ENCODE assay signal across 1 cellular context in the genomic region with DNA sequence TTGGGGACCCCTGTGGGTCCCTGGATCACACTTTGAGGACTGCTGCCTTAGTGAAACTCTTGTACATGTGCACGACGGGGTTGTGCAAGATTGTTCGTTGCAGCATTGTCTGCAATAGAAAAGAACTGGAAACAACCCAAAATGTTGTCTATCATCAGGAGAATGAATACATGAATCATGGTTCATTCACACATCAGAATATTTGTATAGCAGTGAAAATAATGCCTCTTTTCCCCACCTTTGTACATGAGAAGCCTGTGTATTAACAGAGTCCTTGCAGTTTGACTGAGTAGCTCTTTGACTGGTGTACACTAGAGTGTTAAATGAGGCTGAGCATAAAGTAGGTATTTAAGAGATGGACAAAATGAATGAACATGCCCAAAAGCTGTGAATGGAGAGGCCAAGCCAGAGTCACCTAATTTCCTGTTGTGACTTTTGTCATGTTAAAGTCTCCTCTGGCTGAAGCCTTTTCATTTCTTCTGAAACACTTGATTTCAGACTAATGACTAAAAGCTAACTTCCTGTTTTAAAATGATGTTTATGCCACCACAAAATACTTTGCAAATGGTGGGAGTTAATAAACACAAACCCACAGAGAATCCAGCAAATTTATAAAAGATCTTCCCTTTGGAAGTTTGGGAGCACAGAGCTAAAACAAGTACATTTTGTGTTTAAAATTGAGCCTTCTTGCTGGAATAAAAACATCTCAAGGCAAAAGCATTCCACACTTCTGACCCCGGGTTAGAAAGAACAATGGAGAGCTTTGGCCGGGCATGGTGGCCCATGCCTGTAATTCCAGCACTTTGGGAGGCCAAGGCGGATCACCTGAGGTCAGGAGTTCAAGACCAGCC.
TF ChIP-seq lines count a peak whose summit lies in the region.

No MANE protein-coding gene starts in this region.

TF ChIP-seq in H1, 55 proteins besides CTCF, POLR2A, EP300 and RAD21:
- TF ChIP-seq SIRT6 (IDR thresholded peaks at IDR 0.05; ENCODE audit: low read length) (no peak), ASH2L (IDR thresholded peaks at IDR 0.05; ENCODE audit: low read length) (no peak), KDM5A (IDR thresholded peaks at IDR 0.05; ENCODE audit: low read length) (no peak), CHD1 (IDR thresholded peaks at IDR 0.05; ENCODE audit: low read depth, low read length) (no peak), KDM1A (IDR thresholded peaks at IDR 0.05; ENCODE audit: borderline replicate concordance, low read length) (no peak), RBBP5 (IDR thresholded peaks at IDR 0.05; ENCODE audit: borderline replicate concordance, low read depth, low read length) (no peak), GTF2F1 (IDR thresholded peaks at IDR 0.05; ENCODE audit: borderline replicate concordance, low read depth, low read length) (no peak), GABPA (IDR thresholded peaks at IDR 0.05; ENCODE audit: borderline replicate concordance, insufficient read depth, low read length) (no peak), ZNF274 (IDR thresholded peaks at IDR 0.05; ENCODE audit: borderline replicate concordance, extremely low read depth, low read length) (no peak), BCL11A (IDR thresholded peaks at IDR 0.05; ENCODE audit: low read depth in 2 of 2, low read length in 2 of 2) (no peak), EGR1 (IDR thresholded peaks at IDR 0.05; ENCODE audit: borderline replicate concordance, low read depth, low read length) (no peak), JUND (IDR thresholded peaks at IDR 0.05; ENCODE audit: low read length) (no peak), TAF1 (IDR thresholded peaks at IDR 0.05; ENCODE audit: low read depth, low read length) (no peak), NANOG (IDR thresholded peaks at IDR 0.05; ENCODE audit: insufficient read depth, low read depth, low read length, poor library complexity, severe bottlenecking) (no peak), BRCA1 (IDR thresholded peaks at IDR 0.05; ENCODE audit: low read depth, low read length) (no peak), CREB1 (IDR thresholded peaks at IDR 0.05) (no peak)
- TF ChIP-seq, protein P1, sequence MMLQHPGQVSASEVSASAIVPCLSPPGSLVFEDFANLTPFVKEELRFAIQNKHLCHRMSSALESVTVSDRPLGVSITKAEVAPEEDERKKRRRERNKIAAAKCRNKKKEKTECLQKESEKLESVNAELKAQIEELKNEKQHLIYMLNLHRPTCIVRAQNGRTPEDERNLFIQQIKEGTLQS (IDR thresholded peaks at IDR 0.05; ENCODE audit: insufficient read depth, low read depth, low read length), result no peak
- TF ChIP-seq, protein P2, sequence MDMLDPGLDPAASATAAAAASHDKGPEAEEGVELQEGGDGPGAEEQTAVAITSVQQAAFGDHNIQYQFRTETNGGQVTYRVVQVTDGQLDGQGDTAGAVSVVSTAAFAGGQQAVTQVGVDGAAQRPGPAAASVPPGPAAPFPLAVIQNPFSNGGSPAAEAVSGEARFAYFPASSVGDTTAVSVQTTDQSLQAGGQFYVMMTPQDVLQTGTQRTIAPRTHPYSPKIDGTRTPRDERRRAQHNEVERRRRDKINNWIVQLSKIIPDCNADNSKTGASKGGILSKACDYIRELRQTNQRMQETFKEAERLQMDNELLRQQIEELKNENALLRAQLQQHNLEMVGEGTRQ (IDR thresholded peaks at IDR 0.05; ENCODE audit: low read length), result no peak
- TF ChIP-seq, protein P3, sequence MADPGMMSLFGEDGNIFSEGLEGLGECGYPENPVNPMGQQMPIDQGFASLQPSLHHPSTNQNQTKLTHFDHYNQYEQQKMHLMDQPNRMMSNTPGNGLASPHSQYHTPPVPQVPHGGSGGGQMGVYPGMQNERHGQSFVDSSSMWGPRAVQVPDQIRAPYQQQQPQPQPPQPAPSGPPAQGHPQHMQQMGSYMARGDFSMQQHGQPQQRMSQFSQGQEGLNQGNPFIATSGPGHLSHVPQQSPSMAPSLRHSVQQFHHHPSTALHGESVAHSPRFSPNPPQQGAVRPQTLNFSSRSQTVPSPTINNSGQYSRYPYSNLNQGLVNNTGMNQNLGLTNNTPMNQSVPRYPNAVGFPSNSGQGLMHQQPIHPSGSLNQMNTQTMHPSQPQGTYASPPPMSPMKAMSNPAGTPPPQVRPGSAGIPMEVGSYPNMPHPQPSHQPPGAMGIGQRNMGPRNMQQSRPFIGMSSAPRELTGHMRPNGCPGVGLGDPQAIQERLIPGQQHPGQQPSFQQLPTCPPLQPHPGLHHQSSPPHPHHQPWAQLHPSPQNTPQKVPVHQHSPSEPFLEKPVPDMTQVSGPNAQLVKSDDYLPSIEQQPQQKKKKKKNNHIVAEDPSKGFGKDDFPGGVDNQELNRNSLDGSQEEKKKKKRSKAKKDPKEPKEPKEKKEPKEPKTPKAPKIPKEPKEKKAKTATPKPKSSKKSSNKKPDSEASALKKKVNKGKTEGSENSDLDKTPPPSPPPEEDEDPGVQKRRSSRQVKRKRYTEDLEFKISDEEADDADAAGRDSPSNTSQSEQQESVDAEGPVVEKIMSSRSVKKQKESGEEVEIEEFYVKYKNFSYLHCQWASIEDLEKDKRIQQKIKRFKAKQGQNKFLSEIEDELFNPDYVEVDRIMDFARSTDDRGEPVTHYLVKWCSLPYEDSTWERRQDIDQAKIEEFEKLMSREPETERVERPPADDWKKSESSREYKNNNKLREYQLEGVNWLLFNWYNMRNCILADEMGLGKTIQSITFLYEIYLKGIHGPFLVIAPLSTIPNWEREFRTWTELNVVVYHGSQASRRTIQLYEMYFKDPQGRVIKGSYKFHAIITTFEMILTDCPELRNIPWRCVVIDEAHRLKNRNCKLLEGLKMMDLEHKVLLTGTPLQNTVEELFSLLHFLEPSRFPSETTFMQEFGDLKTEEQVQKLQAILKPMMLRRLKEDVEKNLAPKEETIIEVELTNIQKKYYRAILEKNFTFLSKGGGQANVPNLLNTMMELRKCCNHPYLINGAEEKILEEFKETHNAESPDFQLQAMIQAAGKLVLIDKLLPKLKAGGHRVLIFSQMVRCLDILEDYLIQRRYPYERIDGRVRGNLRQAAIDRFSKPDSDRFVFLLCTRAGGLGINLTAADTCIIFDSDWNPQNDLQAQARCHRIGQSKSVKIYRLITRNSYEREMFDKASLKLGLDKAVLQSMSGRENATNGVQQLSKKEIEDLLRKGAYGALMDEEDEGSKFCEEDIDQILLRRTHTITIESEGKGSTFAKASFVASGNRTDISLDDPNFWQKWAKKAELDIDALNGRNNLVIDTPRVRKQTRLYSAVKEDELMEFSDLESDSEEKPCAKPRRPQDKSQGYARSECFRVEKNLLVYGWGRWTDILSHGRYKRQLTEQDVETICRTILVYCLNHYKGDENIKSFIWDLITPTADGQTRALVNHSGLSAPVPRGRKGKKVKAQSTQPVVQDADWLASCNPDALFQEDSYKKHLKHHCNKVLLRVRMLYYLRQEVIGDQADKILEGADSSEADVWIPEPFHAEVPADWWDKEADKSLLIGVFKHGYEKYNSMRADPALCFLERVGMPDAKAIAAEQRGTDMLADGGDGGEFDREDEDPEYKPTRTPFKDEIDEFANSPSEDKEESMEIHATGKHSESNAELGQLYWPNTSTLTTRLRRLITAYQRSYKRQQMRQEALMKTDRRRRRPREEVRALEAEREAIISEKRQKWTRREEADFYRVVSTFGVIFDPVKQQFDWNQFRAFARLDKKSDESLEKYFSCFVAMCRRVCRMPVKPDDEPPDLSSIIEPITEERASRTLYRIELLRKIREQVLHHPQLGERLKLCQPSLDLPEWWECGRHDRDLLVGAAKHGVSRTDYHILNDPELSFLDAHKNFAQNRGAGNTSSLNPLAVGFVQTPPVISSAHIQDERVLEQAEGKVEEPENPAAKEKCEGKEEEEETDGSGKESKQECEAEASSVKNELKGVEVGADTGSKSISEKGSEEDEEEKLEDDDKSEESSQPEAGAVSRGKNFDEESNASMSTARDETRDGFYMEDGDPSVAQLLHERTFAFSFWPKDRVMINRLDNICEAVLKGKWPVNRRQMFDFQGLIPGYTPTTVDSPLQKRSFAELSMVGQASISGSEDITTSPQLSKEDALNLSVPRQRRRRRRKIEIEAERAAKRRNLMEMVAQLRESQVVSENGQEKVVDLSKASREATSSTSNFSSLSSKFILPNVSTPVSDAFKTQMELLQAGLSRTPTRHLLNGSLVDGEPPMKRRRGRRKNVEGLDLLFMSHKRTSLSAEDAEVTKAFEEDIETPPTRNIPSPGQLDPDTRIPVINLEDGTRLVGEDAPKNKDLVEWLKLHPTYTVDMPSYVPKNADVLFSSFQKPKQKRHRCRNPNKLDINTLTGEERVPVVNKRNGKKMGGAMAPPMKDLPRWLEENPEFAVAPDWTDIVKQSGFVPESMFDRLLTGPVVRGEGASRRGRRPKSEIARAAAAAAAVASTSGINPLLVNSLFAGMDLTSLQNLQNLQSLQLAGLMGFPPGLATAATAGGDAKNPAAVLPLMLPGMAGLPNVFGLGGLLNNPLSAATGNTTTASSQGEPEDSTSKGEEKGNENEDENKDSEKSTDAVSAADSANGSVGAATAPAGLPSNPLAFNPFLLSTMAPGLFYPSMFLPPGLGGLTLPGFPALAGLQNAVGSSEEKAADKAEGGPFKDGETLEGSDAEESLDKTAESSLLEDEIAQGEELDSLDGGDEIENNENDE (IDR thresholded peaks at IDR 0.05; ENCODE audit: insufficient replicate concordance, low read length), result no peak
